In genomic region chr1:156657971-156658319, GRCh38 we compare ENCODE assay signal across 9 cellular contexts. TPM values are rescaled to one million over a fixed set of nuclear protein-coding genes. Genes with fewer than 3 reads are reported as not detected.
DNase-seq lines count a peak whose midpoint lies in the region; ATAC-seq and TF ChIP-seq lines count a peak whose summit lies in the region.
"Had no signal": no experiment of that assay in that cellular context is flagged by ENCODE, and none has a peak within 500 bp of the region (broad histone marks: within the 10 kb centered on the region; RNA-seq: fewer than 3 reads in every experiment).

No MANE protein-coding gene starts in this region.

- H3K27me3 Mint-ChIP-seq in GM23338 (ENCODE audit: insufficient read depth, low read depth, poor library complexity), result peaks cover 53% of the 10 kb centered on the region
- peaks cover 52% of the 10 kb centered on the region for H3K27me3 Mint-ChIP-seq in CD4-positive, alpha-beta T cell

- intact Hi-C loops in CD4-positive, alpha-beta T cell (cut with DNase I, micrococcal nuclease), result loop anchor here (1.0 kb wide), 1 partner anchor 32 kb away; no protein-coding TSS in a partner anchor
- intact Hi-C loops in PC-9 (cut with micrococcal nuclease; ENCODE audit: unreplicated experiment), result no loop called here

- H3K4me2 ChIP-seq in GM23338, result peak overlapping the region; percentile 84; the same call in 1 of the 2 replicates
- H3K4me2 ChIP-seq in PC-9, result no peak overlapping the region

- ATAC-seq in GM23338, result no peak
- no peak for ATAC-seq in CD4-positive, alpha-beta T cell (ENCODE audit: poor library complexity)

- no TSS peak for BruUV-seq in PC-9 (replicated peaks; lab: Mats Ljungman, UMichigan)

- H3K9me3 Mint-ChIP-seq in GM23338, result no peaks in the 10 kb centered on the region
- no peaks in the 10 kb centered on the region for H3K9me3 Mint-ChIP-seq in CD4-positive, alpha-beta T cell
- H3K9me3 Mint-ChIP-seq: activated CD4-positive, alpha-beta T cell treated with anti-CD3 and anti-CD28 coated beads, Interleukin-2, amount 10 ng/mL, durations not matched to agents 7 days and 5 days had no signal

- H3K36me3 ChIP-seq in GM23338 (ENCODE audit: insufficient read depth), result no peaks in the 10 kb centered on the region
- peaks cover 34% of the 10 kb centered on the region for H3K36me3 ChIP-seq in PC-9 (ENCODE audit: low read depth)

- no peak overlapping the region for H2AFZ ChIP-seq in GM23338
- no peak overlapping the region for H2AFZ ChIP-seq in PC-9

- TF ChIP-seq CTCF in GM23338 (conservative IDR thresholded peaks at IDR 0.05; ENCODE audit: low read depth in 2 of 2) (no peak), PC-9 (conservative IDR thresholded peaks at IDR 0.05) (no peak)
- no peak for TF ChIP-seq CTCF in CD4-positive, alpha-beta T cell (IDR thresholded peaks at IDR 0.05)

- no peaks in the 10 kb centered on the region for H3K9me3 ChIP-seq in CD4-positive, alpha-beta T cell (ENCODE audit: control insufficient read depth, low read length)
- no peaks in the 10 kb centered on the region for H3K9me3 ChIP-seq in PC-9 (ENCODE audit: insufficient read depth, low read depth)

- no peak overlapping the region; the same call in 2 of the 3 replicates for H3K4me3 Mint-ChIP-seq in GM23338
- H3K4me3 Mint-ChIP-seq in CD4-positive, alpha-beta T cell, result no peak overlapping the region
- H3K4me3 Mint-ChIP-seq: activated CD4-positive, alpha-beta T cell treated with anti-CD3 and anti-CD28 coated beads, Interleukin-2, amount 10 ng/mL, durations not matched to agents 7 days and 5 days had no signal

- peaks cover 60% of the 10 kb centered on the region for H3K4me1 Mint-ChIP-seq in GM23338
- peaks cover 60% of the 10 kb centered on the region for H3K4me1 Mint-ChIP-seq in CD4-positive, alpha-beta T cell (ENCODE audit: low read depth)

- DNase-seq in GM23338 (ENCODE audit: low spot score), result no peak
- DNase-seq in UCSD-AML1 (lab: John Stamatoyannopoulos, UW; ENCODE audit: unreplicated experiment), result peak; percentile 78
- DNase-seq in myocyte (ENCODE audit: low read depth), result peak; percentile 21
- DNase-seq in CD4-positive, alpha-beta T cell, result no peak
- no peak for DNase-seq in activated CD8-positive, alpha-beta memory T cell treated with anti-CD3 and anti-CD28 coated beads, Interleukin-2, amount 50 U/mL, for 4 hours
- no peak for DNase-seq in PC-9

- no peaks in the 10 kb centered on the region for H3K9me2 ChIP-seq in GM23338 (ENCODE audit: insufficient read depth)
- no peaks in the 10 kb centered on the region for H3K9me2 ChIP-seq in PC-9 (ENCODE audit: insufficient read depth)

- H4K20me1 ChIP-seq in GM23338 (replicated peaks; ENCODE audit: insufficient read depth) (no peaks in the 10 kb centered on the region), PC-9 (ENCODE audit: insufficient read depth) (peaks cover 69% of the 10 kb centered on the region)

- POLR2A ChIA-PET in CD4-positive, alpha-beta T cell (lab: Charles Lee), result no interaction called here
- POLR2A ChIA-PET in PC-9 (lab: Charles Lee; ENCODE audit: unreplicated experiment), result no interaction called here

- H3K27ac ChIP-seq in GM23338 (ENCODE audit: low read depth) (no peak overlapping the region), PC-9 (no peak overlapping the region)
- H3K27ac ChIP-seq in CD4-positive, alpha-beta T cell (ENCODE audit: low read depth, low read length), result no peak overlapping the region
- H3K27ac ChIP-seq: parathyroid adenoma had no signal

- H3K27ac Mint-ChIP-seq in GM23338, result no peak overlapping the region
- no peak overlapping the region for H3K27ac Mint-ChIP-seq in CD4-positive, alpha-beta T cell
- H3K27ac Mint-ChIP-seq: activated CD4-positive, alpha-beta T cell treated with anti-CD3 and anti-CD28 coated beads, Interleukin-2, amount 10 ng/mL, durations not matched to agents 7 days and 5 days had no signal

- CTCF ChIA-PET in CD4-positive, alpha-beta T cell (lab: Charles Lee), result interaction anchor here (1.5 to 2.9 kb wide), 3 partner anchors 31 to 68 kb away, joined by 3 to 12 read pairs (median 11); no protein-coding TSS in a partner anchor
- CTCF ChIA-PET in PC-9 (lab: Charles Lee), result no interaction called here

- peaks cover 2% of the 10 kb centered on the region; the same call in 1 of the 3 replicates for H3K36me3 Mint-ChIP-seq in GM23338 (ENCODE audit: low read depth)
- no peaks in the 10 kb centered on the region for H3K36me3 Mint-ChIP-seq in CD4-positive, alpha-beta T cell (ENCODE audit: low read depth)

- H3K27me3 ChIP-seq in GM23338 (ENCODE audit: insufficient read depth), result peaks cover 66% of the 10 kb centered on the region
- H3K27me3 ChIP-seq in CD4-positive, alpha-beta T cell (ENCODE audit: control insufficient read depth, insufficient read depth, low read length), result peaks cover 44% of the 10 kb centered on the region
- no peaks in the 10 kb centered on the region for H3K27me3 ChIP-seq in PC-9 (ENCODE audit: insufficient read depth, low read depth)

- H3F3A ChIP-seq in GM23338 (replicated peaks; ENCODE audit: low read depth), result peaks cover 24% of the 10 kb centered on the region; the same call in 1 of the 2 replicates
- peaks cover 34% of the 10 kb centered on the region; the same call in 1 of the 2 replicates for H3F3A ChIP-seq in PC-9 (ENCODE audit: insufficient read depth, low read depth)

- H3K4me1 ChIP-seq in GM23338 (ENCODE audit: insufficient read depth) (peaks cover 45% of the 10 kb centered on the region), PC-9 (replicated peaks; ENCODE audit: insufficient read depth) (peaks cover 22% of the 10 kb centered on the region)
- H3K4me1 ChIP-seq: parathyroid adenoma had no signal

- H3K79me2 ChIP-seq in GM23338 (replicated peaks; ENCODE audit: insufficient read depth) (no peaks in the 10 kb centered on the region), PC-9 (ENCODE audit: low read depth) (peaks cover 76% of the 10 kb centered on the region)
- H3K79me2 ChIP-seq: parathyroid adenoma had no signal

- H3K4me3 ChIP-seq in GM23338 (peak overlapping the region; percentile 64), PC-9 (no peak overlapping the region)

TF ChIP-seq in GM23338, 12 proteins besides CTCF, POLR2A, EP300 and RAD21 (continues in another document):
- TF ChIP-seq EZH2phosphoT487 (IDR thresholded peaks at IDR 0.05; ENCODE audit: unreplicated experiment) (no peak), REST (IDR thresholded peaks at IDR 0.05; ENCODE audit: unreplicated experiment) (no peak), CREB1 (CRISPR knock-in tag; IDR thresholded peaks at IDR 0.05; ENCODE audit: low read depth) (no peak), NANOG (IDR thresholded peaks at IDR 0.05; ENCODE audit: borderline replicate concordance) (no peak)

RNA-seq across cellular contexts. Expression of gene BCAN, which starts 16.0 kb away (rescaled TPM):
- total RNA-seq in GM23338 (2014; rRNA removed; shearing (Covaris generic)), result 5.5 and 8.0 TPM in 2 replicates
- polyA plus RNA-seq in GM23338 (2016; fragmentation: Nextera tagmentation; extraction: Ambion mirVana), result 2.3 and 3.6 TPM in 2 replicates
- 0.11 TPM in 1 of 2 replicates, not detected in the other for total RNA-seq in myocyte
- polyA plus RNA-seq in myocyte (2012), result 1.0 TPM
- not detected for total RNA-seq in CD4-positive, alpha-beta T cell
- total RNA-seq in PC-9 (2021), result not detected in 2 replicates
- total RNA-seq: activated CD4-positive, alpha-beta T cell treated with anti-CD3 and anti-CD28 coated beads, Interleukin-2, amount 10 ng/mL, durations not matched to agents 7 days and 5 days; Daoy had no signal

RNA-seq across cellular contexts. Expression of gene NES, which starts 19.3 kb away (rescaled TPM):
- total RNA-seq in GM23338 (2014; rRNA removed; shearing (Covaris generic)), result 85.3 and 95.9 TPM in 2 replicates
- 25.0 and 27.5 TPM in 2 replicates for polyA plus RNA-seq in GM23338 (2016; fragmentation: Nextera tagmentation; extraction: Ambion mirVana)
- total RNA-seq in myocyte, result 1,770 and 2,264 TPM in 2 replicates
- 834 TPM for polyA plus RNA-seq in myocyte (2012)
- not detected for total RNA-seq in CD4-positive, alpha-beta T cell
- total RNA-seq in PC-9 (2021), result 6.8 and 7.0 TPM in 2 replicates
- total RNA-seq: activated CD4-positive, alpha-beta T cell treated with anti-CD3 and anti-CD28 coated beads, Interleukin-2, amount 10 ng/mL, durations not matched to agents 7 days and 5 days had no signal

RNA-seq across cellular contexts. Expression of gene HAPLN2, which starts 38.7 kb away (rescaled TPM):
- not detected in 2 replicates for total RNA-seq in GM23338 (2014; rRNA removed; shearing (Covaris generic))
- polyA plus RNA-seq in GM23338 (2016; fragmentation: Nextera tagmentation; extraction: Ambion mirVana), result 0.53 TPM in 1 of 2 replicates, not detected in the other
- total RNA-seq in myocyte (not detected in 2 replicates), PC-9 (2021) (0.58 TPM in 1 of 2 replicates, not detected in the other)
- polyA plus RNA-seq in myocyte (2012), result 0.14 TPM
- under 1 TPM; 0.44 to 0.56 TPM for total RNA-seq in CD4-positive, alpha-beta T cell

RNA-seq across cellular contexts. Expression of gene CRABP2, which starts 47.4 kb away (rescaled TPM):
- total RNA-seq in GM23338 (2014; rRNA removed; shearing (Covaris generic)), result 35.1 and 45.9 TPM in 2 replicates
- 137 and 138 TPM in 2 replicates for polyA plus RNA-seq in GM23338 (2016; fragmentation: Nextera tagmentation; extraction: Ambion mirVana)
- total RNA-seq in myocyte, result 5.3 and 6.2 TPM in 2 replicates
- 6.0 TPM for polyA plus RNA-seq in myocyte (2012)
- total RNA-seq in CD4-positive, alpha-beta T cell, result 1 to 10 TPM; 3.2 to 4.2 TPM
- total RNA-seq in PC-9 (2021), result 142 and 286 TPM in 2 replicates

RNA-seq across cellular contexts. Expression of gene GPATCH4, which starts 56.7 kb away (rescaled TPM):
- total RNA-seq in GM23338 (2014; rRNA removed; shearing (Covaris generic)), result 58.9 and 95.7 TPM in 2 replicates
- 174 and 187 TPM in 2 replicates for polyA plus RNA-seq in GM23338 (2016; fragmentation: Nextera tagmentation; extraction: Ambion mirVana)
- total RNA-seq in myocyte, result 23.4 and 29.6 TPM in 2 replicates
- polyA plus RNA-seq in myocyte (2012), result 26.1 TPM
- total RNA-seq in CD4-positive, alpha-beta T cell, result 10 to 100 TPM; 35.3 to 36.3 TPM
- total RNA-seq in PC-9 (2021), result 17.5 and 17.6 TPM in 2 replicates

Comparison
In these comparisons a context has a peak if more than half of its experiments do, and no peak if none do; other contexts are left out.
1. DNase-seq: peak in UCSD-AML1 (single experiment) and myocyte (single experiment); none in GM23338 (single experiment), CD4-positive, alpha-beta T cell (0 of 10), activated CD8-positive, alpha-beta memory T cell treated with anti-CD3 and anti-CD28 coated beads, Interleukin-2, amount 50 U/mL, for 4 hours (single experiment) and PC-9 (0 of 2).
2. RNA of gene NES, which starts 19.3 kb away (total RNA-seq): 1,770 to 2,264 TPM in myocyte; 85.3 to 95.9 TPM in GM23338, 6.8 to 7.0 TPM in PC-9 and not detected in CD4-positive, alpha-beta T cell; every median in the first group is over 10 times any median in the second.